In the genomic region with DNA sequence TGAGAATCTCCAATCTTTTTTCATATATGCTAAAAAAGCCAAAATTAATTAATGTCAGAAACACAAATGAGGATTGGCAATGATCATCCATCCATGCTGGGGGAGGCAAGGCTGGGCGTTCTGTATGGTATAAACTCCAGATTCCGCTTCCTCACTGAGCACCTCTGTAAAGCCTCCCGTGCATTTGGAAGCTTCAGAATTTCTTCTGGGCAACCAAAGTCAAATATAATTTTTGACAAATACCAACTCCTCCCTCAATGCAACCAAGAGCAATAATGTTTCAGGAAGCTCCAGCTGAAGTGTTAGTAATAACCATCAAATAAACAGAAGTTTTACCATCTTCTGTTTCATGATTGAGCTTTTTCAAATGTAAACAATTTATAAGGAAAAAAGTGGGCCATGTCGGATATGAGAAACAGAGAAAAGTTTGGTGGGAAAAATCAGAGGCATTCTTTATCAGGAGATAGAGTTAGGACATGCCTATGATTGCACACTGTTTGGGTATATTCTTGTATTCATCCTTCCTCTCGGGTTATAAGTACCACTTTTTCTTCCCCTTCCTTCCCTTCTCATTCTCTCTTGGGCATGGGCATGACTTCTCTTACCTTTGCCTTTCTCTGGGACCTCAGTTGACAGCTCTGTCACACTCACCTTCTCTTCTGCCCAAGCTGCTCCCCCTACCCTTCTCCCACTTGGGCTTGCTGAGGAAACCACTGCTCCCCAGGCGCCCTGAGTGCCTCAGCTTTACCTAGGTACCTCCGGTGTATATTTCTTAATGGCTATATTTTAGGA, we compare ENCODE assay signal across 19 cellular contexts.
"Had no signal": no experiment of that assay in that cellular context is flagged by ENCODE, and none has a peak within 500 bp of the region (broad histone marks: within the 10 kb centered on the region; RNA-seq: fewer than 3 reads in every experiment).

No MANE protein-coding gene starts in this region.

- H3K9me3 ChIP-seq: breast epithelium had no signal

- H3K27me3 ChIP-seq: breast epithelium had no signal

- H3K36me3 ChIP-seq: breast epithelium had no signal

- H3K4me3 ChIP-seq: breast epithelium, SK-N-MC had no signal

- H3K4me1 ChIP-seq: breast epithelium had no signal

- DNase-seq: activated CD4-positive, alpha-beta T cell treated with anti-CD3 and anti-CD28 coated beads, Interleukin-2, amount 10 ng/mL, durations not matched to agents 24 days and 14 days; activated CD4-positive, alpha-beta T cell treated with anti-CD3 and anti-CD28 coated beads, Interleukin-2, amount 50 U/mL, for 48 hours; activated CD4-positive, CD25-positive, alpha-beta regulatory T cell treated with anti-CD3 and anti-CD28 coated beads, Interleukin-2, amount 50 U/mL, for 72 hours; activated CD8-positive, alpha-beta memory T cell treated with anti-CD3 and anti-CD28 coated beads, Interleukin-2, amount 10 ng/mL, durations not matched to agents 7 days and 5 days; activated effector memory CD4-positive, alpha-beta T cell treated with Interleukin-2 at 50 U/mL for 16 hours; activated naive CD4-positive, alpha-beta T cell; activated T-cell treated with anti-CD3 and anti-CD28 coated beads, Interleukin-2, amount 50 U/mL, for 24 hours; aorta; caudate nucleus; NCI-H1048; NCI-H146; NCI-H187 treated with DMSO at 0.1 percent for 48 hours; NCI-H2081 treated with DMSO at 0.1 percent for 48 hours; NCI-H446; NCI-H524; RPMI8226; T-helper 1 cell had no signal

- H3K27ac ChIP-seq: breast epithelium, SK-N-MC had no signal
